In the genomic region with DNA sequence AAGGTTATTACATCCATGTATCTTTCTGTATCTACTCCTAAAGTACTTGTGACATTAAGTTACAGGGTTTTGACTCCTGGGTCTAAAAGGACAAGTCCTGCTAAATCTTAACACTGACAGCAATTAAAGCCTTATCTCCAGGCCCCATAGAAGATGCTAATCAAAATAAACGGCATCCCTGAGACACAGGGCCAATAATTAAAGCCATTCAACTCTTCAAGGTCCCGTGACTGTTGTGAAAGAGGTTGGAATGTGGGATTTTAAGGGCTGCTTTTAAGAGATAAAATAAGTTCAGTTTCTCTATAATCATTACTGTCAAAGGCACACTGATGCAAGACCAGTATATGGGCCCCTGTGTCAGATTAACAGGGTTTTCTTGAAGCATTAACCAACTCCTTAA, we compare ENCODE assay signal across 1 cellular context.
TF ChIP-seq lines count a peak whose summit lies in the region.

No MANE protein-coding gene starts in this region.

TF ChIP-seq in K562, 482 proteins besides CTCF, POLR2A, EP300 and RAD21 (continued from another document):
- TF ChIP-seq, protein P1, sequence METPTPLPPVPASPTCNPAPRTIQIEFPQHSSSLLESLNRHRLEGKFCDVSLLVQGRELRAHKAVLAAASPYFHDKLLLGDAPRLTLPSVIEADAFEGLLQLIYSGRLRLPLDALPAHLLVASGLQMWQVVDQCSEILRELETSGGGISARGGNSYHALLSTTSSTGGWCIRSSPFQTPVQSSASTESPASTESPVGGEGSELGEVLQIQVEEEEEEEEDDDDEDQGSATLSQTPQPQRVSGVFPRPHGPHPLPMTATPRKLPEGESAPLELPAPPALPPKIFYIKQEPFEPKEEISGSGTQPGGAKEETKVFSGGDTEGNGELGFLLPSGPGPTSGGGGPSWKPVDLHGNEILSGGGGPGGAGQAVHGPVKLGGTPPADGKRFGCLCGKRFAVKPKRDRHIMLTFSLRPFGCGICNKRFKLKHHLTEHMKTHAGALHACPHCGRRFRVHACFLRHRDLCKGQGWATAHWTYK (CRISPR knock-in tag; IDR thresholded peaks at IDR 0.05) = 0 out of 2 replicates have a peak, but pooled peaks have one; percentile 50
- TF ChIP-seq TRIM24 (IDR thresholded peaks at IDR 0.05) = peak; percentile 87 to 92
- 0 out of 2 replicates have a peak, but pooled peaks have one; percentile 71 for TF ChIP-seq HIVEP1 (CRISPR knock-in tag; IDR thresholded peaks at IDR 0.05)
- peak; percentile 93 for TF ChIP-seq SMARCE1 (IDR thresholded peaks at IDR 0.05)
- TF ChIP-seq ATF1 (CRISPR knock-in tag; IDR thresholded peaks at IDR 0.05) = no peak
- 0 out of 2 replicates have a peak, but pooled peaks have one; percentile 15 for TF ChIP-seq ATF1 (tag; IDR thresholded peaks at IDR 0.05)
- peak; percentile 48 for TF ChIP-seq FOXJ2 (tag; IDR thresholded peaks at IDR 0.05)
- no peak for TF ChIP-seq RBM25 (IDR thresholded peaks at IDR 0.05; ENCODE audit: low read depth, low read length, severe bottlenecking)
- TF ChIP-seq MIER1 (IDR thresholded peaks at IDR 0.05; ENCODE audit: low read depth) = no peak
- no peak for TF ChIP-seq CREB1 (IDR thresholded peaks at IDR 0.05)
- TF ChIP-seq CREB1 (CRISPR knock-in tag; IDR thresholded peaks at IDR 0.05) = no peak
- no peak for TF ChIP-seq ZNF695 (CRISPR knock-in tag; IDR thresholded peaks at IDR 0.05)
- TF ChIP-seq DACH1 (IDR thresholded peaks at IDR 0.05; ENCODE audit: partially characterized antibody) = peak; percentile 89
- no peak for TF ChIP-seq RBM39 (optimal IDR thresholded peaks at IDR 0.05; ENCODE audit: low read depth, low read length)
- TF ChIP-seq RFX1 (IDR thresholded peaks at IDR 0.05) = no peak
- TF ChIP-seq ZC3H11A (IDR thresholded peaks at IDR 0.05; ENCODE audit: low read depth, low read length) = no peak
- TF ChIP-seq SMARCA4 (IDR thresholded peaks at IDR 0.05) = peak; percentile 91
- TF ChIP-seq TOE1 (IDR thresholded peaks at IDR 0.05; ENCODE audit: borderline replicate concordance) = peak; percentile 81; the same call in 1 of the 2 replicates
- no peak for TF ChIP-seq TOE1 (CRISPR knock-in tag; IDR thresholded peaks at IDR 0.05; ENCODE audit: borderline replicate concordance, low read depth)
- TF ChIP-seq CBFA2T3 (IDR thresholded peaks at IDR 0.05) = peak; percentile 95
- TF ChIP-seq, protein P2, sequence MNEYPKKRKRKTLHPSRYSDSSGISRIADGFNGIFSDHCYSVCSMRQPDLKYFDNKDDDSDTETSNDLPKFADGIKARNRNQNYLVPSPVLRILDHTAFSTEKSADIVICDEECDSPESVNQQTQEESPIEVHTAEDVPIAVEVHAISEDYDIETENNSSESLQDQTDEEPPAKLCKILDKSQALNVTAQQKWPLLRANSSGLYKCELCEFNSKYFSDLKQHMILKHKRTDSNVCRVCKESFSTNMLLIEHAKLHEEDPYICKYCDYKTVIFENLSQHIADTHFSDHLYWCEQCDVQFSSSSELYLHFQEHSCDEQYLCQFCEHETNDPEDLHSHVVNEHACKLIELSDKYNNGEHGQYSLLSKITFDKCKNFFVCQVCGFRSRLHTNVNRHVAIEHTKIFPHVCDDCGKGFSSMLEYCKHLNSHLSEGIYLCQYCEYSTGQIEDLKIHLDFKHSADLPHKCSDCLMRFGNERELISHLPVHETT (CRISPR knock-in tag; conservative IDR thresholded peaks at IDR 0.05 in 1 of 2, IDR thresholded peaks at IDR 0.05 in 1 of 2) = peak in 1 of 2 experiments; percentile 71; a peak in 2 of 4 replicates
- peak; percentile 69; the same call in 1 of the 2 replicates for TF ChIP-seq CC2D1A (IDR thresholded peaks at IDR 0.05)
- TF ChIP-seq HEY1 (CRISPR knock-in tag; IDR thresholded peaks at IDR 0.05; ENCODE audit: borderline replicate concordance) = peak; percentile 69; the same call in 1 of the 2 replicates
- peak; percentile 82 for TF ChIP-seq ATF3 (IDR thresholded peaks at IDR 0.05)
- no peak for TF ChIP-seq ATF3 (CRISPR knock-in tag; conservative IDR thresholded peaks at IDR 0.05)
- TF ChIP-seq COPS2 (conservative IDR thresholded peaks at IDR 0.05) = no peak
- no peak for TF ChIP-seq CREB5 (CRISPR knock-in tag; IDR thresholded peaks at IDR 0.05)
- TF ChIP-seq ZNF449 (CRISPR knock-in tag; IDR thresholded peaks at IDR 0.05) = peak; percentile 63; the same call in 1 of the 2 replicates
- peak; percentile 56 for TF ChIP-seq CCNT2 (IDR thresholded peaks at IDR 0.05; ENCODE audit: borderline replicate concordance, extremely low read depth, insufficient read length, low read depth, low read length)
